Comparison of ENCODE assay signal across 8 cellular contexts in the genomic region with DNA sequence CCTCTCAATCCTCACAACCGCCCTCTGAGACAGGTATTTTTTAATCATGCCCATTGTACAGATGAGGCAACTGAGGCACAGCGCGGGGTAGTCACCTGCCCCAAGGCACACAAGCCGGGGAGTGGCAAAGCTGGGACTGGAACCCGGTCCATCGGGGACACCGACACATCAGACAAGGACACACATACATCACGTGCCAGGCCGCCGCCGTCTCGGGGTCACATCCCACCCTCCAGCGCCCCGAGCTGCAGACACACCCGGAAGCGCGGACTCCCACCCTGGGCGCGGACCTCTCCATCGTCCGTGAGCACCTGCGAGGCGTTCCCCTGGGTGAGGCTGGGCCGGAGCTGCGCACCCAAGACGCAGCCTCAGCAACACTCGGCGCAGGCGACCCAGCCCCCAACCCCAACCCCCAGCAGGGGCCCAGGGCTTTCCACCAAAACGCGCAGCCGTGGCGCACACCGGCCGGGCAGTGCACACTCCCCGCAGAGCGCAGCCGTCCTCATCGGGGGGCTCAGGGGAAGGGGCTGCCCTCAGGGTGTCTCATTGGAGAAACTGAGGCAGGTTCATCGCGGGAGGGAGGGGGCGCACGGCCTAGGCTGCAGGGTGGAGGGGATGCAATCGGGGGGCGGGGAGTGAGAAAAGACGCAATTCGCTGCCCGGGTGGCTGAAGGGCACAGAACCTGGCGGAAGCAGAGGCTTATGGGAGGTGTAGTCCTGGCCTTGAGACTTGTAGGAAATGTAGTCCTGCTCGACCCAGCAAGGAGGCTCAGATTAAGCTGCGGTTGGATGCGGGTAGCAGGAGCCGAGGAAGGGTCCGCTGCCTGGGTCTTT. TPM values are rescaled to one million over a fixed set of nuclear protein-coding genes. Genes with fewer than 3 reads are reported as not detected.
DNase-seq lines count a peak whose midpoint lies in the region; ATAC-seq and TF ChIP-seq lines count a peak whose summit lies in the region.

No MANE protein-coding gene starts in this region.

- no peak overlapping the region for H3K4me3 Mint-ChIP-seq in CD4-positive, alpha-beta T cell

- peaks cover 3% of the 10 kb centered on the region for H3K36me3 Mint-ChIP-seq in CD4-positive, alpha-beta T cell (ENCODE audit: low read depth)

- ATAC-seq in CD4-positive, alpha-beta T cell (ENCODE audit: poor library complexity), result peak; percentile 59
- ATAC-seq in activated CD4-positive, CD25-positive, alpha-beta regulatory T cell treated with anti-CD3 and anti-CD28 coated beads, Interleukin-2, amount 50 U/mL, for 24 hours, result peak; percentile 85 to 87
- no peak for ATAC-seq in HG03045 (IDR thresholded peaks at IDR 0.05; ENCODE audit: unreplicated experiment)

- peaks cover 15% of the 10 kb centered on the region for H3K4me1 Mint-ChIP-seq in CD4-positive, alpha-beta T cell (ENCODE audit: low read depth)

- CTCF ChIA-PET in CD4-positive, alpha-beta T cell (lab: Charles Lee), result interaction anchor here (1.3 kb wide), 1 partner anchor 8 kb away, joined by 3 read pairs; no protein-coding TSS in a partner anchor

- H3K27ac ChIP-seq in CD4-positive, alpha-beta T cell (ENCODE audit: low read depth, low read length), result peak overlapping the region; percentile 68

- no peaks in the 10 kb centered on the region for H3K27me3 Mint-ChIP-seq in CD4-positive, alpha-beta T cell

- H3K27me3 ChIP-seq in CD4-positive, alpha-beta T cell (ENCODE audit: control insufficient read depth, insufficient read depth, low read length), result no peaks in the 10 kb centered on the region
- peaks cover 25% of the 10 kb centered on the region for H3K27me3 ChIP-seq in H7 (ENCODE audit: control insufficient read depth, insufficient read depth, low read length)

- H3K9me3 Mint-ChIP-seq in CD4-positive, alpha-beta T cell, result no peaks in the 10 kb centered on the region

- H3K27ac Mint-ChIP-seq in CD4-positive, alpha-beta T cell, result no peak overlapping the region

- H3K4me3 ChIP-seq in H7 (ENCODE audit: insufficient read depth, low read depth, low read length) (peak overlapping the region; percentile 66), choroid plexus epithelial cell (ENCODE audit: low read depth, low read length) (peak overlapping the region; percentile 63)

- POLR2A ChIA-PET in CD4-positive, alpha-beta T cell (lab: Charles Lee), result interaction anchor here (0.7 to 1.9 kb wide), 4 partner anchors 70 to 121 kb away, joined by 3 to 6 read pairs (median 3); a partner anchor contains a TSS

- H3K36me3 ChIP-seq in H7 (replicated peaks; ENCODE audit: control insufficient read depth, insufficient read depth, low read length), result no peaks in the 10 kb centered on the region; the same call in 1 of the 2 replicates

- H3K9me3 ChIP-seq in CD4-positive, alpha-beta T cell (ENCODE audit: control insufficient read depth, low read length), result no peaks in the 10 kb centered on the region

- no peak for TF ChIP-seq CTCF in CD4-positive, alpha-beta T cell (IDR thresholded peaks at IDR 0.05)
- TF ChIP-seq CTCF in choroid plexus epithelial cell (conservative IDR thresholded peaks at IDR 0.05; ENCODE audit: low read depth, low read length), result no peak

- intact Hi-C loops in CD4-positive, alpha-beta T cell (cut with DNase I, micrococcal nuclease), result loop anchor here in 1 of 2 experiments (5.0 kb wide), 2 partner anchors 151 to 191 kb away; a partner anchor contains a TSS

- peak; percentile 57 to 77 (median 70) for DNase-seq in CD4-positive, alpha-beta T cell
- DNase-seq in H7 (peak; percentile 93), NCI-H345 (lab: John Stamatoyannopoulos, UW) (peak; percentile 75), choroid plexus epithelial cell (ENCODE audit: low read depth) (peak; percentile 74), left kidney (ENCODE audit: low read depth, low spot score) (peak; percentile 92)
- peak; percentile 63 for DNase-seq in stimulated activated CD4-positive, alpha-beta T cell treated with anti-CD3 and anti-CD28 coated beads, Interleukin-2, amount 100 ng/mL, for 4 hours (ENCODE audit: low read depth)

RNA-seq across cellular contexts. Expression of a gene that starts 1.9 kb away (rescaled TPM):
- total RNA-seq in CD4-positive, alpha-beta T cell, result 10 to 100 TPM; 15.6 to 18.9 TPM
- 3.0 and 3.6 TPM in 2 replicates for total RNA-seq in H7 (2014; rRNA removed; shearing (Covaris generic))

RNA-seq across cellular contexts. Expression of a gene that starts 38.5 kb away (rescaled TPM):
- not detected for total RNA-seq in CD4-positive, alpha-beta T cell
- 1.8 and 2.8 TPM in 2 replicates for total RNA-seq in H7 (2014; rRNA removed; shearing (Covaris generic))

RNA-seq across cellular contexts. Expression of a gene that starts 44.3 kb away (rescaled TPM):
- total RNA-seq in CD4-positive, alpha-beta T cell, result 10 to 100 TPM; 23.4 to 25.3 TPM
- 42.9 and 51.3 TPM in 2 replicates for total RNA-seq in H7 (2014; rRNA removed; shearing (Covaris generic))

RNA-seq across cellular contexts. Expression of a gene that starts 58.1 kb away (rescaled TPM):
- 1 to 10 TPM; 1.7 to 2.0 TPM for total RNA-seq in CD4-positive, alpha-beta T cell
- total RNA-seq in H7 (2014; rRNA removed; shearing (Covaris generic)), result 0.21 and 0.70 TPM in 2 replicates
